In genomic region chr12:101015021-101015420, GRCh38 we compare ENCODE assay signal across 8 cellular contexts.
"Had no signal": no experiment of that assay in that cellular context is flagged by ENCODE, and none has a peak within 500 bp of the region (broad histone marks: within the 10 kb centered on the region; RNA-seq: fewer than 3 reads in every experiment).

No MANE protein-coding gene starts in this region.

- FAIRE-seq: G401.6, GM12878, GM12891, GM12892, GM18507, GM19239 had no signal

- DNase-seq: GDM1, GF-D8 had no signal

- ATAC-seq: GM12878 had no signal

- H3K4me3 ChIP-seq: GM12878 had no signal
